ENCODE assay signal across 20 cellular contexts in the genomic region with DNA sequence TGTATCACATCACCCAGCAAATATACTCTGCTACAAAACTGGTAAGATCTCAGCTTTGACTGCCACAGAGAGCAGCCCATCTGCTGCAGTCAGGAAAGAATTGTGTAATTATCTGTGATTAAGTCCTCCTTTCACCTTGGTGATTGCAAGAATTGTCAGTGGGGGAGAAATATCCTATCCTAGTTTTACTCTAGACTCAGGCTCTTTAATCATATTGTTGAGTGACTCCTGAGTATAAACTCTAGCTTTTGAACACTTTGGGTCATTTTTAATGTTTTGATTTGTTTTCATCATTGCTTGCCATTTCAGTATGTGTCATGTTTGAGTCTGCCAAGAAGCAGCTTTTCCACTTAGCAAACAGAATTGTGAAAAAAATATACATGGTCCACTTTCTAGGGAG. TPM values are rescaled to one million over a fixed set of nuclear protein-coding genes. Genes with fewer than 3 reads are reported as not detected.
DNase-seq lines count a peak whose midpoint lies in the region; ATAC-seq, FAIRE-seq and TF ChIP-seq lines count a peak whose summit lies in the region.
"Had no signal": no experiment of that assay in that cellular context is flagged by ENCODE, and none has a peak within 500 bp of the region (broad histone marks: within the 10 kb centered on the region; RNA-seq: fewer than 3 reads in every experiment).

No MANE protein-coding gene starts in this region.

- no peak for TF ChIP-seq RAD21 in IMR-90 (IDR thresholded peaks at IDR 0.05; ENCODE audit: low read length)

- CTCF ChIA-PET in IMR-90 (lab: Yijun Ruan, JAX) = no interaction called here

- H3K4me1 ChIP-seq in IMR-90 (ENCODE audit: control insufficient read depth, insufficient read depth, low read length) (no peaks in the 10 kb centered on the region), astrocyte (ENCODE audit: insufficient read depth, low read length) (peaks cover 2% of the 10 kb centered on the region), mesenchymal stem cell (ENCODE audit: control insufficient read depth, insufficient read depth, low read depth, low read length) (peaks cover under 1% of the 10 kb centered on the region), mesendoderm (ENCODE audit: control insufficient read depth, low read depth, low read length) (no peaks in the 10 kb centered on the region), heart left ventricle (peaks cover 0 to 2% (median 0%) of the 10 kb centered on the region in 12 donors)
- H3K4me1 ChIP-seq: testis had no signal

- peaks cover 51% of the 10 kb centered on the region for H3K36me3 Mint-ChIP-seq in astrocyte (ENCODE audit: low read depth, unreplicated experiment)
- no peaks in the 10 kb centered on the region for H3K36me3 Mint-ChIP-seq in activated T-helper 17 cell treated with anti-CD3 and anti-CD28 coated beads, Interleukin-2, amount 50 U/mL, for 72 hours (ENCODE audit: low read depth)
- H3K36me3 Mint-ChIP-seq: activated naive CD4-positive, alpha-beta T cell treated with anti-CD3 and anti-CD28 coated beads, Interleukin-2, amount 10 ng/mL, durations not matched to agents 7 days and 5 days; memory B cell had no signal

- H3K27ac Mint-ChIP-seq in astrocyte (ENCODE audit: unreplicated experiment) = no peak overlapping the region
- no peak overlapping the region for H3K27ac Mint-ChIP-seq in activated T-helper 17 cell treated with anti-CD3 and anti-CD28 coated beads, Interleukin-2, amount 50 U/mL, for 72 hours
- H3K27ac Mint-ChIP-seq: activated CD4-positive, alpha-beta T cell treated with anti-CD3 and anti-CD28 coated beads, Interleukin-2, amount 10 ng/mL, durations not matched to agents 7 days and 5 days; activated naive CD4-positive, alpha-beta T cell treated with anti-CD3 and anti-CD28 coated beads, Interleukin-2, amount 10 ng/mL, durations not matched to agents 7 days and 5 days; memory B cell; nephron progenitor cell had no signal

- H3K79me1 ChIP-seq in IMR-90 (ENCODE audit: low read depth in 1 of 2, low read length in 2 of 2) (peaks cover 0 to 11% of the 10 kb centered on the region in 2 experiments; a peak in 2 of 4 replicates), mesenchymal stem cell (replicated peaks; ENCODE audit: low read length, poor library complexity, severe bottlenecking) (peaks cover 6% of the 10 kb centered on the region), mesendoderm (ENCODE audit: low read length) (peaks cover 2% of the 10 kb centered on the region)

- no peaks in the 10 kb centered on the region for H3K27me3 Mint-ChIP-seq in astrocyte (ENCODE audit: low read depth, unreplicated experiment)
- H3K27me3 Mint-ChIP-seq in activated T-helper 17 cell treated with anti-CD3 and anti-CD28 coated beads, Interleukin-2, amount 50 U/mL, for 72 hours = peaks cover 7% of the 10 kb centered on the region

- 0 out of 2 replicates have a peak, but pooled peaks cover 3% of the 10 kb centered on the region for H3K9me1 ChIP-seq in IMR-90 (ENCODE audit: insufficient read depth, low read length)

- no TSS peak for BruUV-seq in IMR-90 (replicated peaks; lab: Mats Ljungman, UMichigan)

- dilution Hi-C loops in IMR-90 (cut with HindIII; ENCODE audit: low sequenced_read_pairs, unreplicated experiment) = no loop called here

- H4K5ac ChIP-seq in IMR-90 (ENCODE audit: low read depth, low read length) (no peak overlapping the region), mesendoderm (ENCODE audit: low read length) (no peak overlapping the region)

- no peak overlapping the region for H3K4me3 ChIP-seq in IMR-90 (ENCODE audit: insufficient read depth, low read depth, low read length)
- H3K4me3 ChIP-seq in astrocyte (ENCODE audit: insufficient read depth, low read depth, low read length) = no peak overlapping the region
- no peak overlapping the region for H3K4me3 ChIP-seq in mesenchymal stem cell (ENCODE audit: insufficient read depth in 1 of 2, low read depth in 1 of 2, low read length in 2 of 2)
- no peak overlapping the region for H3K4me3 ChIP-seq in mesendoderm (ENCODE audit: low read length)
- no peak overlapping the region for H3K4me3 ChIP-seq in heart left ventricle
- H3K4me3 ChIP-seq: testis had no signal

- H3K4ac ChIP-seq in IMR-90 (ENCODE audit: low read depth, low read length) (no peak overlapping the region), mesenchymal stem cell (ENCODE audit: low read depth in 1 of 2, low read length in 2 of 2) (no peak overlapping the region), mesendoderm (ENCODE audit: low read depth, low read length) (no peak overlapping the region)

- H3K14ac ChIP-seq in IMR-90 (replicated peaks; ENCODE audit: low read depth, low read length) (no peak overlapping the region), mesenchymal stem cell (ENCODE audit: low read length in 2 of 2) (no peak overlapping the region)

- no peaks in the 10 kb centered on the region for H3K4me1 Mint-ChIP-seq in astrocyte (ENCODE audit: low read depth, unreplicated experiment)
- H3K4me1 Mint-ChIP-seq in activated T-helper 17 cell treated with anti-CD3 and anti-CD28 coated beads, Interleukin-2, amount 50 U/mL, for 72 hours = no peaks in the 10 kb centered on the region
- H3K4me1 Mint-ChIP-seq: activated naive CD4-positive, alpha-beta T cell treated with anti-CD3 and anti-CD28 coated beads, Interleukin-2, amount 10 ng/mL, durations not matched to agents 7 days and 5 days; memory B cell; nephron progenitor cell had no signal

- H3K79me2 ChIP-seq in astrocyte (ENCODE audit: insufficient read depth, low read length) = peaks cover 41% of the 10 kb centered on the region
- no peaks in the 10 kb centered on the region for H3K79me2 ChIP-seq in mesendoderm (ENCODE audit: control insufficient read depth, insufficient read depth, low read length)

- H4K8ac ChIP-seq in IMR-90 (ENCODE audit: low read depth in 2 of 2, low read length in 2 of 2) (no peak overlapping the region), mesenchymal stem cell (ENCODE audit: low read length) (no peak overlapping the region), mesendoderm (ENCODE audit: low read depth, low read length) (no peak overlapping the region)

- no peak for TF ChIP-seq POLR2A in IMR-90 (IDR thresholded peaks at IDR 0.05; ENCODE audit: low read depth, low read length)
- TF ChIP-seq POLR2A in heart left ventricle (IDR thresholded peaks at IDR 0.05) = no peak

- H2BK5ac ChIP-seq in IMR-90 (ENCODE audit: low read depth, low read length, poor library complexity, severe bottlenecking) (no peak overlapping the region), mesenchymal stem cell (ENCODE audit: low read depth, low read length, poor library complexity, severe bottlenecking) (no peak overlapping the region), mesendoderm (ENCODE audit: low read length) (no peak overlapping the region)

- H2BK12ac ChIP-seq in mesenchymal stem cell (ENCODE audit: low read length in 2 of 2) = no peak overlapping the region

- H2AFZ ChIP-seq in IMR-90 (replicated peaks; ENCODE audit: low read length, poor library complexity) (no peak overlapping the region), astrocyte (ENCODE audit: low read depth, low read length) (no peak overlapping the region), mesenchymal stem cell (ENCODE audit: low read depth, low read length) (no peak overlapping the region)

- no peak overlapping the region for H3K4me3 Mint-ChIP-seq in astrocyte (ENCODE audit: unreplicated experiment)
- H3K4me3 Mint-ChIP-seq in activated T-helper 17 cell treated with anti-CD3 and anti-CD28 coated beads, Interleukin-2, amount 50 U/mL, for 72 hours = no peak overlapping the region
- H3K4me3 Mint-ChIP-seq: activated CD4-positive, alpha-beta T cell treated with anti-CD3 and anti-CD28 coated beads, Interleukin-2, amount 10 ng/mL, durations not matched to agents 7 days and 5 days; activated naive CD4-positive, alpha-beta T cell treated with anti-CD3 and anti-CD28 coated beads, Interleukin-2, amount 10 ng/mL, durations not matched to agents 7 days and 5 days; memory B cell; nephron progenitor cell had no signal

- H3K23ac ChIP-seq in IMR-90 (ENCODE audit: low read depth, low read length) = no peak overlapping the region
- H3K23ac ChIP-seq in mesenchymal stem cell (ENCODE audit: low read length in 2 of 2) = no peak overlapping the region
- H3K23ac ChIP-seq in mesendoderm (ENCODE audit: low read length) = no peak overlapping the region

- intact Hi-C loops in IMR-90 (cut with micrococcal nuclease) = no loop called here
- intact Hi-C loops in heart left ventricle (cut with DNase I) = no loop called here

- in situ Hi-C loops in IMR-90 (cut with MboI; ENCODE audit: low sequenced_read_pairs) = no loop called here

- peaks cover 5% of the 10 kb centered on the region for H3K9me3 Mint-ChIP-seq in astrocyte (ENCODE audit: unreplicated experiment)
- H3K9me3 Mint-ChIP-seq in activated T-helper 17 cell treated with anti-CD3 and anti-CD28 coated beads, Interleukin-2, amount 50 U/mL, for 72 hours = no peaks in the 10 kb centered on the region
- H3K9me3 Mint-ChIP-seq: activated CD4-positive, alpha-beta T cell treated with anti-CD3 and anti-CD28 coated beads, Interleukin-2, amount 10 ng/mL, durations not matched to agents 7 days and 5 days; activated naive CD4-positive, alpha-beta T cell treated with anti-CD3 and anti-CD28 coated beads, Interleukin-2, amount 10 ng/mL, durations not matched to agents 7 days and 5 days had no signal

- ATAC-seq in IMR-90 (ENCODE audit: low read depth) = peak; percentile 65
- ATAC-seq in activated T-helper 17 cell treated with anti-CD3 and anti-CD28 coated beads, Interleukin-2, amount 50 U/mL, for 72 hours (replicated peaks) = no peak
- no peak for ATAC-seq in heart left ventricle
- ATAC-seq: right cardiac atrium had no signal

- H2BK120ac ChIP-seq in IMR-90 (ENCODE audit: low read depth, low read length) (no peak overlapping the region), mesenchymal stem cell (ENCODE audit: low read depth, low read length) (no peak overlapping the region), mesendoderm (ENCODE audit: low read depth, low read length) (no peak overlapping the region)

- H4K20me1 ChIP-seq in IMR-90 (ENCODE audit: insufficient read depth, low read length) (no peaks in the 10 kb centered on the region), astrocyte (ENCODE audit: insufficient read depth, low read length) (peaks cover 52% of the 10 kb centered on the region)

- POLR2A ChIA-PET in IMR-90 (lab: Charles Lee; ENCODE audit: unreplicated experiment) = no interaction called here

- no peak overlapping the region for H3K18ac ChIP-seq in IMR-90 (ENCODE audit: low read depth, low read length)
- H3K18ac ChIP-seq in mesenchymal stem cell (ENCODE audit: low read depth in 1 of 2, low read length in 2 of 2) = no peak overlapping the region
- no peak overlapping the region for H3K18ac ChIP-seq in mesendoderm (ENCODE audit: low read length)

- no peak overlapping the region for H2AK5ac ChIP-seq in IMR-90 (ENCODE audit: low read depth, low read length)
- no peak overlapping the region for H2AK5ac ChIP-seq in mesenchymal stem cell (ENCODE audit: low read length, severe bottlenecking)
- no peak overlapping the region for H2AK5ac ChIP-seq in mesendoderm (ENCODE audit: low read length)

- H3K36me3 ChIP-seq in IMR-90 (ENCODE audit: control insufficient read depth, insufficient read depth, low read length) = peaks cover 4% of the 10 kb centered on the region
- H3K36me3 ChIP-seq in astrocyte (ENCODE audit: insufficient read depth, low read length) = peaks cover 43% of the 10 kb centered on the region
- peaks cover 15 to 92% of the 10 kb centered on the region in 2 experiments for H3K36me3 ChIP-seq in mesenchymal stem cell (ENCODE audit: control insufficient read depth in 1 of 2, insufficient read depth in 2 of 2, low read depth in 1 of 2, low read length in 2 of 2)
- H3K36me3 ChIP-seq in mesendoderm (ENCODE audit: control insufficient read depth, insufficient read depth, low read length) = no peaks in the 10 kb centered on the region
- H3K36me3 ChIP-seq in heart left ventricle = peaks cover 0 to 22% (median 0%) of the 10 kb centered on the region in 9 donors

- H2BK20ac ChIP-seq in IMR-90 (ENCODE audit: low read depth, low read length) = no peak overlapping the region

- H3K27ac ChIP-seq in IMR-90 (ENCODE audit: insufficient read depth, low read length) = no peak overlapping the region
- H3K27ac ChIP-seq in astrocyte (ENCODE audit: low read depth, low read length) = peak overlapping the region; percentile 5
- H3K27ac ChIP-seq in mesenchymal stem cell (ENCODE audit: low read length, poor library complexity, severe bottlenecking) = no peak overlapping the region
- no peak overlapping the region for H3K27ac ChIP-seq in mesendoderm (ENCODE audit: low read depth, low read length)
- H3K27ac ChIP-seq in heart left ventricle = no peak overlapping the region
- H3K27ac ChIP-seq: C4-2B, testis had no signal

- H3K9me3 ChIP-seq in IMR-90 (ENCODE audit: control insufficient read depth, insufficient read depth, low read length) (no peaks in the 10 kb centered on the region), astrocyte (ENCODE audit: insufficient read depth, low read depth, low read length) (no peaks in the 10 kb centered on the region), mesenchymal stem cell (ENCODE audit: control insufficient read depth, low read length) (no peaks in the 10 kb centered on the region), heart left ventricle (peaks cover 0 to 9% (median 0%) of the 10 kb centered on the region in 12 donors)
- H3K9me3 ChIP-seq: testis had no signal

- no peaks in the 10 kb centered on the region for H3K27me3 ChIP-seq in IMR-90 (ENCODE audit: control insufficient read depth, insufficient read depth, low read length)
- no peaks in the 10 kb centered on the region for H3K27me3 ChIP-seq in astrocyte (ENCODE audit: insufficient read depth, low read length)
- H3K27me3 ChIP-seq in mesenchymal stem cell (ENCODE audit: control insufficient read depth in 1 of 2, insufficient read depth in 1 of 2, low read length in 2 of 2) = no peaks in the 10 kb centered on the region
- H3K27me3 ChIP-seq in mesendoderm (ENCODE audit: insufficient read depth, low read length, poor library complexity) = no peaks in the 10 kb centered on the region
- H3K27me3 ChIP-seq in heart left ventricle = no peaks in the 10 kb centered on the region
- H3K27me3 ChIP-seq: testis had no signal

- H2AK9ac ChIP-seq in IMR-90 (replicated peaks; ENCODE audit: low read depth, low read length, poor library complexity) = no peak overlapping the region

- no peak overlapping the region; the same call in 1 of the 2 replicates for H3K4me2 ChIP-seq in IMR-90 (ENCODE audit: low read depth, low read length)
- no peak overlapping the region for H3K4me2 ChIP-seq in astrocyte (ENCODE audit: low read length)
- no peak overlapping the region for H3K4me2 ChIP-seq in mesenchymal stem cell (ENCODE audit: low read length, poor library complexity, severe bottlenecking)
- no peak overlapping the region for H3K4me2 ChIP-seq in mesendoderm (ENCODE audit: low read length)

- H3K56ac ChIP-seq in IMR-90 (ENCODE audit: extremely low read depth, insufficient read depth, low read length) (no peak overlapping the region), mesendoderm (ENCODE audit: low read length) (no peak overlapping the region)

- FAIRE-seq in astrocyte (lab: Jason Lieb, UNC) = no peak
- FAIRE-seq: frontal cortex had no signal

- DNase-seq in COR-L47 (lab: John Stamatoyannopoulos, UW) (peak; percentile 22), IMR-90 (peak; percentile 64), astrocyte (ENCODE audit: low read depth) (peak; percentile 30), mesenchymal stem cell (no peak), mesendoderm (no peak), heart left ventricle (no peak)
- DNase-seq: activated CD4-positive, alpha-beta T cell treated with anti-CD3 and anti-CD28 coated beads, Interleukin-2, amount 10 ng/mL, durations not matched to agents 7 days and 5 days; activated naive CD4-positive, alpha-beta T cell treated with anti-CD3 and anti-CD28 coated beads, Interleukin-2, amount 10 ng/mL, durations not matched to agents 7 days and 5 days; activated T-cell treated with anti-CD3 and anti-CD28 coated beads for 4 hours; effector CD8-positive, alpha-beta T cell; Karpas-422; NCI-H2107; nephron progenitor cell; right cardiac atrium; stimulated activated CD4-positive, alpha-beta T cell treated with anti-CD3 and anti-CD28 coated beads, Interleukin-2, amount 100 ng/mL, for 24 hours; testis had no signal

- H4K91ac ChIP-seq in IMR-90 (ENCODE audit: insufficient read depth, low read depth, low read length) (no peak overlapping the region), mesenchymal stem cell (ENCODE audit: low read length) (no peak overlapping the region)

- no peak for TF ChIP-seq CTCF in IMR-90 (conservative IDR thresholded peaks at IDR 0.05; ENCODE audit: low read depth, low read length)
- no peak for TF ChIP-seq CTCF in astrocyte (IDR thresholded peaks at IDR 0.05; ENCODE audit: insufficient read depth, low read depth, low read length)
- no peak for TF ChIP-seq CTCF in heart left ventricle (IDR thresholded peaks at IDR 0.05)

- no peak overlapping the region for H3K9ac ChIP-seq in IMR-90 (ENCODE audit: low read depth, low read length)
- no peak overlapping the region for H3K9ac ChIP-seq in astrocyte (ENCODE audit: low read length)
- H3K9ac ChIP-seq in mesenchymal stem cell (ENCODE audit: low read length) = peak overlapping the region; percentile 57
- no peak overlapping the region for H3K9ac ChIP-seq in mesendoderm (ENCODE audit: low read length)

- H2BK15ac ChIP-seq in IMR-90 (ENCODE audit: low read depth, low read length) = no peak overlapping the region
- no peak overlapping the region for H2BK15ac ChIP-seq in mesenchymal stem cell (ENCODE audit: low read depth, poor library complexity, severe bottlenecking)
- H2BK15ac ChIP-seq in mesendoderm (replicated peaks; ENCODE audit: low read depth) = no peak overlapping the region

RNA-seq across cellular contexts. Expression of a gene that starts 32.1 kb away (rescaled TPM):
- 158 and 159 TPM in 2 replicates for total RNA-seq in IMR-90 (2012; rRNA removed)
- 45.3 and 47.5 TPM in 2 replicates for polyA plus RNA-seq in IMR-90 (2012; rRNA removed)
- polyA plus RNA-seq in IMR-90 (2012; cell fraction: cytosol; rRNA removed) = 20.7 and 25.5 TPM in 2 replicates
- 17.1 and 53.0 TPM in 2 replicates for polyA plus RNA-seq in IMR-90 (2012; cell fraction: nucleus; rRNA removed; ENCODE audit: low replicate concordance)
- total RNA-seq in astrocyte = 431 and 542 TPM in 2 replicates
- polyA plus RNA-seq in mesenchymal stem cell (2013, experiment 1 of 2) = 102 TPM
- polyA plus RNA-seq in mesenchymal stem cell (2013, experiment 2 of 2) = 96.6 TPM
- under 1 TPM in 1 of 2 donors, not detected in 1; 0.13 TPM for total RNA-seq in activated T-helper 17 cell treated with anti-CD3 and anti-CD28 coated beads, Interleukin-2, amount 50 U/mL, for 72 hours
- 115 TPM for polyA plus RNA-seq in mesendoderm (2013, experiment 1 of 2)
- 116 TPM for polyA plus RNA-seq in mesendoderm (2013, experiment 2 of 2)
- 100 to 1,000 TPM in 1 of 9 donors, 10 to 100 TPM in 8; 11.6 to 121 (median 29.5) TPM for total RNA-seq in heart left ventricle
- 10 to 100 TPM in 1 of 2 donors, 1 to 10 TPM in 1; 4.8 to 24.3 TPM for polyA plus RNA-seq in heart left ventricle

Comparison
In these comparisons a context has a peak if more than half of its experiments do, and no peak if none do; other contexts are left out.
1. DNase-seq: peak in COR-L47 (single experiment), IMR-90 (single experiment) and astrocyte (single experiment); none in mesenchymal stem cell (single experiment), mesendoderm (single experiment) and heart left ventricle (0 of 5).
2. RNA of a gene that starts 32.1 kb away (total RNA-seq): 431 to 542 TPM in astrocyte, 158 to 159 TPM in IMR-90 and 11.6 to 121 TPM in heart left ventricle; 0.13 TPM in activated T-helper 17 cell treated with anti-CD3 and anti-CD28 coated beads, Interleukin-2, amount 50 U/mL, for 72 hours; every median in the first group is over 10 times any median in the second.